ENCODE assay signal across 13 cellular contexts in genomic region chr7:5231116-5231515, GRCh38. TPM values are rescaled to one million over a fixed set of nuclear protein-coding genes. Genes with fewer than 3 reads are reported as not detected.
DNase-seq lines count a peak whose midpoint lies in the region; ATAC-seq and TF ChIP-seq lines count a peak whose summit lies in the region.
"Had no signal": no experiment of that assay in that cellular context is flagged by ENCODE, and none has a peak within 500 bp of the region (broad histone marks: within the 10 kb centered on the region; RNA-seq: fewer than 3 reads in every experiment).

No MANE protein-coding gene starts in this region.

- no peaks in the 10 kb centered on the region for H3K27me3 ChIP-seq in OCI-LY1 (ENCODE audit: insufficient read depth, low read length)
- H3K27me3 ChIP-seq in thyroid gland = no peaks in the 10 kb centered on the region
- H3K27me3 ChIP-seq: ascending aorta had no signal

- H4K20me1 ChIP-seq in OCI-LY1 (ENCODE audit: insufficient read depth, low read length) = no peaks in the 10 kb centered on the region

- WGBS in thyroid gland, 2 donors = 82 to 85% methylated on average over 12 of the region's 12 CpGs

- ATAC-seq in left ventricle myocardium superior = no peak
- no peak for ATAC-seq in HG03378 (IDR thresholded peaks at IDR 0.05; ENCODE audit: unreplicated experiment)

- H3K9me3 ChIP-seq in OCI-LY1 (ENCODE audit: low read length) (no peaks in the 10 kb centered on the region), thyroid gland (no peaks in the 10 kb centered on the region)
- H3K9me3 ChIP-seq: ascending aorta, psoas muscle had no signal

- peak; percentile 25 for DNase-seq in left ventricle myocardium superior
- peak in 1 of 2 donors; percentile 20 for DNase-seq in thyroid gland
- no peak for DNase-seq in SHP77 treated with DMSO at 0.1 percent for 48 hours (lab: John Stamatoyannopoulos, UW)
- no peak for DNase-seq in NCI-H345 (lab: John Stamatoyannopoulos, UW)
- DNase-seq: activated CD4-positive, alpha-beta T cell treated with anti-CD3 and anti-CD28 coated beads, Interleukin-2, amount 10 ng/mL, durations not matched to agents 7 days and 5 days; activated T-cell treated with anti-CD3 and anti-CD28 coated beads, Interleukin-2, amount 50 U/mL, for 24 hours; NCI-H1092 treated with DMSO at 0.1 percent for 48 hours; stimulated activated CD4-positive, alpha-beta T cell treated with anti-CD3 and anti-CD28 coated beads, Interleukin-1b, Interleukin-23, amount 100 ng/mL, for 48 hours had no signal

- TF ChIP-seq POLR2A in thyroid gland (IDR thresholded peaks at IDR 0.05) = no peak

- peak overlapping the region; percentile 42 for H3K9ac ChIP-seq in OCI-LY1 (ENCODE audit: low read length)

- H3K4me3 ChIP-seq in GM12875 (ENCODE audit: low read depth, low read length) (peak overlapping the region; percentile 11), OCI-LY1 (ENCODE audit: low read depth, low read length, poor library complexity, severe bottlenecking) (peak overlapping the region; percentile 23), thyroid gland (replicated peaks in 1 of 3) (no peak overlapping the region)
- H3K4me3 ChIP-seq: ascending aorta, psoas muscle had no signal

- no peak overlapping the region for H2AFZ ChIP-seq in OCI-LY1 (ENCODE audit: low read length)

- intact Hi-C loops in left ventricle myocardium superior (cut with micrococcal nuclease) = loop anchor here (10.0 kb wide), 1 partner anchor 224 kb away; no protein-coding TSS in a partner anchor
- intact Hi-C loops in thyroid gland (cut with DNase I) = no loop called here

- no peaks in the 10 kb centered on the region for H3K79me2 ChIP-seq in OCI-LY1 (ENCODE audit: insufficient read depth, low read length)

- peak overlapping the region; percentile 57 for H3K4me2 ChIP-seq in OCI-LY1 (ENCODE audit: low read length)

- H3K27ac ChIP-seq in OCI-LY1 (ENCODE audit: low read depth, low read length, poor library complexity, severe bottlenecking) (peak overlapping the region; percentile 94), thyroid gland (peak overlapping the region; percentile 56 to 88 (median 62))
- H3K27ac ChIP-seq: psoas muscle had no signal

- no peak for TF ChIP-seq CTCF in GM12875 (IDR thresholded peaks at IDR 0.05; ENCODE audit: borderline replicate concordance, insufficient read depth, low read depth, low read length)
- TF ChIP-seq CTCF in OCI-LY1 (IDR thresholded peaks at IDR 0.05; ENCODE audit: low read length) = 0 out of 2 replicates have a peak, but pooled peaks have one; percentile 4
- TF ChIP-seq CTCF in thyroid gland (IDR thresholded peaks at IDR 0.05) = no peak

- no peaks in the 10 kb centered on the region for H3F3A ChIP-seq in OCI-LY1 (ENCODE audit: insufficient read depth, low read length)

- H3K9me2 ChIP-seq in OCI-LY1 (ENCODE audit: low read depth, low read length) = no peaks in the 10 kb centered on the region

- peaks cover 80% of the 10 kb centered on the region for H3K4me1 ChIP-seq in OCI-LY1 (ENCODE audit: insufficient read depth, low read length, severe bottlenecking)
- H3K4me1 ChIP-seq in thyroid gland = peaks cover 9 to 16% of the 10 kb centered on the region in 2 donors
- H3K4me1 ChIP-seq: ascending aorta, psoas muscle had no signal

- peaks cover 54% of the 10 kb centered on the region for H3K36me3 ChIP-seq in OCI-LY1 (ENCODE audit: insufficient read depth, low read length)
- peaks cover 49 to 51% of the 10 kb centered on the region in 2 donors for H3K36me3 ChIP-seq in thyroid gland

RNA-seq across cellular contexts. Expression of gene WIPI2, which starts 41.1 kb away (rescaled TPM):
- total RNA-seq in left ventricle myocardium superior (50.8 TPM), thyroid gland (10 to 100 TPM; 64.1 to 85.2 (median 73.4) TPM)

RNA-seq across cellular contexts. Expression of gene SLC29A4, which starts 51.6 kb away (rescaled TPM):
- total RNA-seq in left ventricle myocardium superior (2.3 TPM), thyroid gland (10 to 100 TPM in 3 of 4 donors, 1 to 10 TPM in 1; 8.5 to 23.2 (median 14.4) TPM)

Comparison
In these comparisons a context has a peak if more than half of its experiments do, and no peak if none do; other contexts are left out.
1. H3K4me3 ChIP-seq: peak in GM12875 (single experiment) and OCI-LY1 (single experiment); none in thyroid gland (0 of 3).